In genomic region chr16:7318661-7319060, GRCh38 we compare ENCODE assay signal across 19 cellular contexts. TPM values are rescaled to one million over a fixed set of nuclear protein-coding genes. Genes with fewer than 3 reads are reported as not detected.
"Had no signal": no experiment of that assay in that cellular context is flagged by ENCODE, and none has a peak within 500 bp of the region (broad histone marks: within the 10 kb centered on the region; RNA-seq: fewer than 3 reads in every experiment).

No MANE protein-coding gene starts in this region.

- H3K36me3 Mint-ChIP-seq: stimulated activated naive B cell treated with anti-CD40 and anti-IgM and Interleukin-4, amounts not matched to agents 10 μg/mL and 1 μg/mL and 100 μg/mL, for 72 hours had no signal

- DNase-seq: effector memory CD4-positive, alpha-beta T cell; gastrocnemius medialis; kidney; left cardiac atrium; mesendoderm; naive thymus-derived CD8-positive, alpha-beta T cell; posterior cingulate gyrus; stimulated activated CD4-positive, alpha-beta T cell treated with anti-CD3 and anti-CD28 coated beads, Interleukin-2, amount 100 ng/mL, for 24 hours; stimulated activated CD4-positive, alpha-beta T cell treated with anti-CD3 and anti-CD28 coated beads, Interleukin-4, amount 100 ng/mL, for 4 hours; stimulated activated naive B cell treated with anti-CD40 and anti-IgM and Interleukin-4, amounts not matched to agents 10 μg/mL and 1 μg/mL and 100 μg/mL, for 72 hours; stimulated activated naive CD8-positive, alpha-beta T cell treated with anti-CD3 and anti-CD28 coated beads, Interleukin-15, amount 100 ng/mL, for 72 hours; testis; upper lobe of right lung had no signal

- ATAC-seq: esophagus mucosa; gastrocnemius medialis; left cardiac atrium; naive thymus-derived CD8-positive, alpha-beta T cell; stimulated activated naive B cell treated with anti-CD40 and anti-IgM and Interleukin-4, amounts not matched to agents 10 μg/mL and 1 μg/mL and 100 μg/mL, for 72 hours; stimulated activated naive CD8-positive, alpha-beta T cell treated with anti-CD3 and anti-CD28 coated beads, Interleukin-15, amount 100 ng/mL, for 72 hours; upper lobe of right lung had no signal

- H3K4me3 Mint-ChIP-seq: naive thymus-derived CD8-positive, alpha-beta T cell; stimulated activated naive B cell treated with anti-CD40 and anti-IgM and Interleukin-4, amounts not matched to agents 10 μg/mL and 1 μg/mL and 100 μg/mL, for 72 hours; stimulated activated naive CD8-positive, alpha-beta T cell treated with anti-CD3 and anti-CD28 coated beads, Interleukin-15, amount 100 ng/mL, for 72 hours had no signal

- H3K27ac Mint-ChIP-seq: naive thymus-derived CD8-positive, alpha-beta T cell; stimulated activated naive B cell treated with anti-CD40 and anti-IgM and Interleukin-4, amounts not matched to agents 10 μg/mL and 1 μg/mL and 100 μg/mL, for 72 hours; stimulated activated naive CD8-positive, alpha-beta T cell treated with anti-CD3 and anti-CD28 coated beads, Interleukin-15, amount 100 ng/mL, for 72 hours had no signal

- H3K4me1 Mint-ChIP-seq: naive thymus-derived CD8-positive, alpha-beta T cell; stimulated activated naive B cell treated with anti-CD40 and anti-IgM and Interleukin-4, amounts not matched to agents 10 μg/mL and 1 μg/mL and 100 μg/mL, for 72 hours; stimulated activated naive CD8-positive, alpha-beta T cell treated with anti-CD3 and anti-CD28 coated beads, Interleukin-15, amount 100 ng/mL, for 72 hours had no signal

RNA-seq across cellular contexts. Expression of gene RBFOX1, which starts 14.0 kb away (rescaled TPM):
- total RNA-seq: esophagus mucosa; fibroblast of villous mesenchyme; liver; lung microvascular endothelial cell; naive thymus-derived CD8-positive, alpha-beta T cell; osteocyte; pulmonary artery endothelial cell; upper lobe of right lung had no signal
